In genomic region chr1:7885513-7886298, GRCh38 we compare ENCODE assay signal across 8 cellular contexts. TPM values are rescaled to one million over a fixed set of nuclear protein-coding genes. Genes with fewer than 3 reads are reported as not detected.
DNase-seq lines count a peak whose midpoint lies in the region; ATAC-seq, FAIRE-seq and TF ChIP-seq lines count a peak whose summit lies in the region.
"Had no signal": no experiment of that assay in that cellular context is flagged by ENCODE, and none has a peak within 500 bp of the region (broad histone marks: within the 10 kb centered on the region; RNA-seq: fewer than 3 reads in every experiment).

No MANE protein-coding gene starts in this region.

- FAIRE-seq in RCC 7860 (lab: Jason Lieb, UNC) = no peak

- peak overlapping the region in 1 of 4 donors; percentile 42 for H3K27ac ChIP-seq in Peyer's patch
- H3K27ac ChIP-seq: HL-60 had no signal

- TF ChIP-seq POLR2A in Peyer's patch (IDR thresholded peaks at IDR 0.05) = no peak

- H3K4me3 ChIP-seq in Peyer's patch = peak overlapping the region in 2 of 4 donors; percentile 31 to 41

- DNase-seq in HEK293T (ENCODE audit: extremely low spot score) = peak; percentile 43
- peak in 2 of 3 donors; percentile 91 to 94 for DNase-seq in Peyer's patch
- DNase-seq in stimulated activated CD4-positive, alpha-beta T cell treated with anti-CD3 and anti-CD28 coated beads, Interleukin-4, amount 100 ng/mL, for 1 hour = peak; percentile 21
- no peak for DNase-seq in SW 1271 (lab: John Stamatoyannopoulos, UW)
- DNase-seq in RCC 7860 (ENCODE audit: low spot score) = no peak

- TF ChIP-seq CTCF in Peyer's patch (IDR thresholded peaks at IDR 0.05) = no peak

- H3K4me1 ChIP-seq in Peyer's patch = no peaks in the 10 kb centered on the region

- POLR2A ChIA-PET in HEK293T (lab: Yijun Ruan, JAX) = no interaction called here

- H3K36me3 ChIP-seq in Peyer's patch = no peaks in the 10 kb centered on the region

- no peaks in the 10 kb centered on the region for H3K27me3 ChIP-seq in Peyer's patch

- ATAC-seq in esophagus mucosa (peak; percentile 98), HG03439 (IDR thresholded peaks at IDR 0.05; ENCODE audit: unreplicated experiment) (no peak)

- no peaks in the 10 kb centered on the region for H3K9me3 ChIP-seq in Peyer's patch

- CTCF ChIA-PET in HEK293T (lab: Yijun Ruan, JAX) = no interaction called here

TF ChIP-seq in HEK293T, 16 proteins besides CTCF, POLR2A, EP300 and RAD21:
- TF ChIP-seq SUZ12 (IDR thresholded peaks at IDR 0.05) (no peak), CTBP1 (IDR thresholded peaks at IDR 0.05; ENCODE audit: borderline replicate concordance) (no peak), FOXK2 (IDR thresholded peaks at IDR 0.05) (no peak), LEF1 (IDR thresholded peaks at IDR 0.05; ENCODE audit: borderline replicate concordance) (no peak), L3MBTL2 (conservative IDR thresholded peaks at IDR 0.05) (no peak), FOXM1 (IDR thresholded peaks at IDR 0.05; ENCODE audit: borderline replicate concordance) (no peak), ARNT (IDR thresholded peaks at IDR 0.05) (no peak)

RNA-seq across cellular contexts. Expression of gene UTS2, which starts 32.8 kb away (rescaled TPM):
- total RNA-seq in Peyer's patch (1 to 10 TPM in 1 of 4 donors, not detected in 3; 9.1 TPM), esophagus mucosa (not detected)

RNA-seq across cellular contexts. Expression of gene TNFRSF9, which starts 54.9 kb away (rescaled TPM):
- 1 to 10 TPM in 1 of 4 donors, under 1 TPM in 1, not detected in 2; 0.66 to 1.7 TPM for total RNA-seq in Peyer's patch
- 0.16 TPM for total RNA-seq in esophagus mucosa

Comparison
In these comparisons a context has a peak if more than half of its experiments do, and no peak if none do; other contexts are left out.
1. DNase-seq: peak in HEK293T (single experiment), Peyer's patch (2 of 3) and stimulated activated CD4-positive, alpha-beta T cell treated with anti-CD3 and anti-CD28 coated beads, Interleukin-4, amount 100 ng/mL, for 1 hour (single experiment); none in SW 1271 (0 of 2) and RCC 7860 (single experiment).